ENCODE assay signal across 8 cellular contexts in the genomic region with DNA sequence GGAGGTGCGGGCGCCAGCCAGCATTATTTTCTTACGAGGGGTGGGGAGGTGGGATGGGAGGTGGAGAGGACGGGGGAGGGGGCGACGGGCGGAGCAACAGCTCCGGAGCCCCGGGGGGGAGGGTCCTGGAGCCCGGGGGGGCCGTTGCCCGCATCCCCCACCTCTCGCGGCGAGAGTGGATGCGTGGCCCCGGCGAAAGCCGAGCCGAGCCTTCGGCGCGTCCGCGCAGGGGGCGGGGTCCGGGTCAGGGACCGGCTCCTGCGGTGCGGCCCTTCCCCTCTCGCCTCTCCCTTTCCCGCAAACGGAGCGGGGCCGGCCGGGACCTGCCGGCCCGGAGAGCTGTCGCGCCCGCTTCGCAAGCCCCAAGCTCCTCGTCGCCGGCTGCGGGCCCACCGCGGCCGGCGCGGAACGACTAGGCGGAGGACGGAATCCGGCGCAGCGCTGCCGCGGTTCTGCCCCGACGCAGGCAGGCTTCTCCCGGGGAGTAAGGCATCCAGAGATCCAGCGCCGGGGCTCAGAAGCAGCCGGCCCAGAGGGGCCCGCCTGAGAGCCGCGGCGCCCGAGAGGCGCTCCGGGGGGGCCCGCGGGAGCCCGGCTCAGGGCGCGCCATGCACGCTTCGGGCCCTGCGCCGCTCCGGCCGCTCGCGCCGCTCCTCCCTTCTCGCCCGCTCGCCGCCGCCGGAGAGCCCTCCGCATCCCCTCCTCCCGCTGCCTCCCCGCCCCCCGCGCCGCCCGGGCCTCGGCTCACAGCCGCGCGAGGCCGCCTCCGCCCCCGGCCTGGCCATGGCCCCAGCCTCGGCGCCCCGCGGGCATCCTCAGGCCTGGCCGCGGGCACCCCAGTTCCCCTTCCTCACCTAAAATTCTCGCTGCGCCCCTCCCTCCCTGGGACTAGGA. TPM values are rescaled to one million over a fixed set of nuclear protein-coding genes. Genes with fewer than 3 reads are reported as not detected.
A peak's percentile ranks its signal among the peaks of the same experiment; 100 is the strongest.
DNase-seq lines count a peak whose midpoint lies in the region; ATAC-seq and TF ChIP-seq lines count a peak whose summit lies in the region.
"Had no signal": no experiment of that assay in that cellular context is flagged by ENCODE, and none has a peak within 500 bp of the region (broad histone marks: within the 10 kb centered on the region; RNA-seq: fewer than 3 reads in every experiment).

No MANE protein-coding gene starts in this region.

- peak overlapping the region in 1 of 8 donors; percentile 70 for H3K4me3 Mint-ChIP-seq in CD4-positive, alpha-beta memory T cell

- H3K4me1 ChIP-seq in NT2/D1 (ENCODE audit: insufficient read depth, insufficient read length), result peaks cover 8% of the 10 kb centered on the region
- H3K4me1 ChIP-seq in mucosa of rectum (ENCODE audit: control insufficient read depth in 2 of 2, insufficient read depth in 2 of 2, low read length in 2 of 2), result peaks cover 6 to 7% of the 10 kb centered on the region in 2 donors
- H3K4me1 ChIP-seq in upper lobe of left lung, result peaks cover 16 to 32% (median 19%) of the 10 kb centered on the region in 4 donors
- no peaks in the 10 kb centered on the region for H3K4me1 ChIP-seq in CD4-positive, alpha-beta memory T cell (ENCODE audit: insufficient read depth, low read length)

- peaks cover 2 to 18% (median 6%) of the 10 kb centered on the region in 4 donors for H3K4me1 Mint-ChIP-seq in CD4-positive, alpha-beta memory T cell

- peaks cover 6% of the 10 kb centered on the region; the same call in 1 of the 2 replicates for H3K9me3 ChIP-seq in NT2/D1 (ENCODE audit: insufficient read depth, low read length)
- H3K9me3 ChIP-seq in mucosa of rectum (ENCODE audit: control insufficient read depth in 2 of 2, low read length in 2 of 2), result no peaks in the 10 kb centered on the region
- no peaks in the 10 kb centered on the region for H3K9me3 ChIP-seq in upper lobe of left lung
- no peaks in the 10 kb centered on the region for H3K9me3 ChIP-seq in CD4-positive, alpha-beta memory T cell (ENCODE audit: control insufficient read depth in 1 of 2, low read length in 2 of 2)

- DNase-seq in GM12864 (ENCODE audit: low read depth) (no peak), NT2/D1 (ENCODE audit: low read depth, low spot score) (no peak), epithelial cell of esophagus (ENCODE audit: low read depth) (peak; percentile 11), upper lobe of left lung (peak in 1 of 2 donors; percentile 89)
- no peak for DNase-seq in CD4-positive, alpha-beta memory T cell

- intact Hi-C loops in CD4-positive, alpha-beta memory T cell (cut with micrococcal nuclease), result loop anchor here (2.0 kb wide), 1 partner anchor 109 kb away; no protein-coding TSS in a partner anchor

- WGBS in upper lobe of left lung, 2 donors, result 0 to 1% methylated on average over 33 to 49 of the region's 114 CpGs

- TF ChIP-seq EP300 in upper lobe of left lung (IDR thresholded peaks at IDR 0.05), result no peak

- H3K27ac ChIP-seq in mucosa of rectum (ENCODE audit: low read depth in 2 of 2, low read length in 2 of 2) (peak overlapping the region in 1 of 2 donors; percentile 56), upper lobe of left lung (peak overlapping the region in 3 of 4 donors; percentile 35 to 74 (median 58))
- no peak overlapping the region for H3K27ac ChIP-seq in CD4-positive, alpha-beta memory T cell (ENCODE audit: low read depth, low read length)

- H3K27me3 Mint-ChIP-seq in CD4-positive, alpha-beta memory T cell, result peaks cover 27 to 42% of the 10 kb centered on the region in 2 donors

- peaks cover 0 to 2% (median 0%) of the 10 kb centered on the region in 8 donors for H3K9me3 Mint-ChIP-seq in CD4-positive, alpha-beta memory T cell
- H3K9me3 Mint-ChIP-seq: T-helper 1 cell treated with Interleukin-12 subunit alpha and Interleukin-12 subunit beta and Interleukin-4 antibody, amounts not matched to agents 30 μg/mL and 1 μg/mL, for 36 hours had no signal

- H3K36me3 ChIP-seq in NT2/D1 (ENCODE audit: insufficient read depth, insufficient read length, low read length) (no peaks in the 10 kb centered on the region), mucosa of rectum (ENCODE audit: control insufficient read depth in 2 of 2, insufficient read depth in 2 of 2, low read length in 2 of 2) (no peaks in the 10 kb centered on the region), upper lobe of left lung (no peaks in the 10 kb centered on the region)
- H3K36me3 ChIP-seq in CD4-positive, alpha-beta memory T cell (ENCODE audit: insufficient read depth, low read length), result no peaks in the 10 kb centered on the region

- no peak for TF ChIP-seq POLR2A in upper lobe of left lung (IDR thresholded peaks at IDR 0.05)

- ATAC-seq in upper lobe of left lung (ENCODE audit: low FRiP score in 2 of 2) (peak in 1 of 2 donors; percentile 79), HG02798 (IDR thresholded peaks at IDR 0.05; ENCODE audit: poor library complexity, unreplicated experiment) (no peak)

- H3K9ac ChIP-seq in NT2/D1 (ENCODE audit: insufficient read length, low read depth) (peak overlapping the region; percentile 69), mucosa of rectum (ENCODE audit: low read depth in 1 of 2, low read length in 2 of 2) (peak overlapping the region; percentile 24 to 54)

- H3K4me3 ChIP-seq in GM12864 (ENCODE audit: low read depth, low read length) (peak overlapping the region; percentile 28; the same call in 1 of the 2 replicates), NT2/D1 (ENCODE audit: insufficient read length, low read depth) (peak overlapping the region; percentile 36), epithelial cell of esophagus (ENCODE audit: low read length) (peak overlapping the region; percentile 8), mucosa of rectum (ENCODE audit: low read length in 2 of 2) (peak overlapping the region; percentile 38 to 57), upper lobe of left lung (peak overlapping the region; percentile 42 to 62 (median 52))
- peak overlapping the region in 1 of 2 donors; percentile 32 for H3K4me3 ChIP-seq in CD4-positive, alpha-beta memory T cell (ENCODE audit: low read length in 2 of 2)

- no peaks in the 10 kb centered on the region for H3K36me3 Mint-ChIP-seq in CD4-positive, alpha-beta memory T cell

- TF ChIP-seq CTCF in GM12864 (IDR thresholded peaks at IDR 0.05; ENCODE audit: low read depth, low read length, missing control alignments) (no peak), epithelial cell of esophagus (IDR thresholded peaks at IDR 0.05; ENCODE audit: insufficient read depth, low read depth, low read length, missing control alignments) (no peak), upper lobe of left lung (IDR thresholded peaks at IDR 0.05) (no peak)

- peaks cover 28% of the 10 kb centered on the region for H3K27me3 ChIP-seq in NT2/D1 (ENCODE audit: insufficient read depth, insufficient read length)
- peaks cover 18 to 21% of the 10 kb centered on the region in 2 donors for H3K27me3 ChIP-seq in mucosa of rectum (ENCODE audit: control insufficient read depth in 2 of 2, insufficient read depth in 2 of 2, low read length in 2 of 2)
- peaks cover 0 to 29% (median 19%) of the 10 kb centered on the region in 4 donors for H3K27me3 ChIP-seq in upper lobe of left lung
- peaks cover 10% of the 10 kb centered on the region for H3K27me3 ChIP-seq in CD4-positive, alpha-beta memory T cell (ENCODE audit: insufficient read depth, low read length)

- no peak overlapping the region for H3K27ac Mint-ChIP-seq in CD4-positive, alpha-beta memory T cell
- H3K27ac Mint-ChIP-seq: T-helper 1 cell treated with Interleukin-12 subunit alpha and Interleukin-12 subunit beta and Interleukin-4 antibody, amounts not matched to agents 30 μg/mL and 1 μg/mL, for 36 hours had no signal

- POLR2A ChIA-PET in CD4-positive, alpha-beta memory T cell (lab: Charles Lee; ENCODE audit: partially characterized antibody), result no interaction called here

- CTCF ChIA-PET in CD4-positive, alpha-beta memory T cell (lab: Charles Lee; ENCODE audit: partially characterized antibody), result interaction anchor here (1.0 to 1.8 kb wide), 8 partner anchors 40 to 114 kb away, joined by 3 to 5 read pairs (median 3); no protein-coding TSS in a partner anchor

RNA-seq across cellular contexts. Expression of a gene that starts 0.4 kb away (rescaled TPM):
- 10 to 100 TPM in 2 of 6 donors, 1 to 10 TPM in 4; 2.1 to 23.0 (median 3.2) TPM for total RNA-seq in upper lobe of left lung
- total RNA-seq in CD4-positive, alpha-beta memory T cell, result not detected
- under 1 TPM in 1 of 2 donors, not detected in 1; 0.11 TPM for polyA plus RNA-seq in CD4-positive, alpha-beta memory T cell
